Comparison of ENCODE assay signal across 1 cellular context in genomic region chr4:16119981-16120380, GRCh38.
TF ChIP-seq lines count a peak whose summit lies in the region.

No MANE protein-coding gene starts in this region.

TF ChIP-seq in HepG2, 621 proteins besides CTCF, POLR2A, EP300 and RAD21:
- no peak for TF ChIP-seq MLXIP (CRISPR knock-in tag; IDR thresholded peaks at IDR 0.05; ENCODE audit: borderline replicate concordance)
